ENCODE assay signal across 2 cellular contexts in the genomic region with DNA sequence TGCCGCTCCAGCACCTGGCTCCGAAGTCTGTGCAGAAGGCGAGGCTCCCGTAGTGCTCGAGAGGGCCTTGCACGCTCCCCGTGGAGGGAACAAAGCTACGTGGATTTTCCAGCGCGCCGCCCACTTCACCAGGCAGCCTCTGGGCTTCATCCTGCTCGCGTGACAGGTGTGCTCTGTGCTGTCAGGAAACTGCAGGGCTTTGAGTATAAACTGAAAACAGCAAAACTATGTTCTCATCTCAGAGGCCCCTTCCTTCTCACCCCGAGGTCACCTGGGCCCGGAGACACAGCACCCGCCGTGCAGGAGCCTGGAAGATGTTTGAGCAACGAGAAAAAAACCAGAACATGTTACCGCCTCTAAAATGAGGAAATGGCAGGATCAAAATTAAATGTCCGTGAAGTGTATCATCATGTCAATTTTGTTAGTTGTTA.
TF ChIP-seq lines count a peak whose summit lies in the region.

No MANE protein-coding gene starts in this region.

TF ChIP-seq in A549, 52 proteins besides CTCF, POLR2A, EP300 and RAD21 (continued from another document):
- TF ChIP-seq RNF2 (IDR thresholded peaks at IDR 0.05; ENCODE audit: borderline replicate concordance, low read depth) = no peak
- TF ChIP-seq, protein P1, sequence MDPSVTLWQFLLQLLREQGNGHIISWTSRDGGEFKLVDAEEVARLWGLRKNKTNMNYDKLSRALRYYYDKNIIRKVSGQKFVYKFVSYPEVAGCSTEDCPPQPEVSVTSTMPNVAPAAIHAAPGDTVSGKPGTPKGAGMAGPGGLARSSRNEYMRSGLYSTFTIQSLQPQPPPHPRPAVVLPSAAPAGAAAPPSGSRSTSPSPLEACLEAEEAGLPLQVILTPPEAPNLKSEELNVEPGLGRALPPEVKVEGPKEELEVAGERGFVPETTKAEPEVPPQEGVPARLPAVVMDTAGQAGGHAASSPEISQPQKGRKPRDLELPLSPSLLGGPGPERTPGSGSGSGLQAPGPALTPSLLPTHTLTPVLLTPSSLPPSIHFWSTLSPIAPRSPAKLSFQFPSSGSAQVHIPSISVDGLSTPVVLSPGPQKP (IDR thresholded peaks at IDR 0.05; ENCODE audit: low read depth, low read length) = no peak
- TF ChIP-seq, protein P2, sequence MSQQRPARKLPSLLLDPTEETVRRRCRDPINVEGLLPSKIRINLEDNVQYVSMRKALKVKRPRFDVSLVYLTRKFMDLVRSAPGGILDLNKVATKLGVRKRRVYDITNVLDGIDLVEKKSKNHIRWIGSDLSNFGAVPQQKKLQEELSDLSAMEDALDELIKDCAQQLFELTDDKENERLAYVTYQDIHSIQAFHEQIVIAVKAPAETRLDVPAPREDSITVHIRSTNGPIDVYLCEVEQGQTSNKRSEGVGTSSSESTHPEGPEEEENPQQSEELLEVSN (IDR thresholded peaks at IDR 0.05; ENCODE audit: borderline replicate concordance, low read depth) = no peak
- no peak for TF ChIP-seq JUN (IDR thresholded peaks at IDR 0.05)
- no peak for TF ChIP-seq RCOR1 (IDR thresholded peaks at IDR 0.05; ENCODE audit: low read depth, low read length)
- TF ChIP-seq TP53 (CRISPR knock-in tag; IDR thresholded peaks at IDR 0.05) = no peak
- no peak for TF ChIP-seq KDM1A (IDR thresholded peaks at IDR 0.05; ENCODE audit: low read depth)
- no peak for TF ChIP-seq FOXS1 (CRISPR knock-in tag; IDR thresholded peaks at IDR 0.05)
- no peak for TF ChIP-seq FOSL2 (IDR thresholded peaks at IDR 0.05)
- TF ChIP-seq FOSL2 (CRISPR knock-in tag; IDR thresholded peaks at IDR 0.05) = no peak
- TF ChIP-seq, protein P3, sequence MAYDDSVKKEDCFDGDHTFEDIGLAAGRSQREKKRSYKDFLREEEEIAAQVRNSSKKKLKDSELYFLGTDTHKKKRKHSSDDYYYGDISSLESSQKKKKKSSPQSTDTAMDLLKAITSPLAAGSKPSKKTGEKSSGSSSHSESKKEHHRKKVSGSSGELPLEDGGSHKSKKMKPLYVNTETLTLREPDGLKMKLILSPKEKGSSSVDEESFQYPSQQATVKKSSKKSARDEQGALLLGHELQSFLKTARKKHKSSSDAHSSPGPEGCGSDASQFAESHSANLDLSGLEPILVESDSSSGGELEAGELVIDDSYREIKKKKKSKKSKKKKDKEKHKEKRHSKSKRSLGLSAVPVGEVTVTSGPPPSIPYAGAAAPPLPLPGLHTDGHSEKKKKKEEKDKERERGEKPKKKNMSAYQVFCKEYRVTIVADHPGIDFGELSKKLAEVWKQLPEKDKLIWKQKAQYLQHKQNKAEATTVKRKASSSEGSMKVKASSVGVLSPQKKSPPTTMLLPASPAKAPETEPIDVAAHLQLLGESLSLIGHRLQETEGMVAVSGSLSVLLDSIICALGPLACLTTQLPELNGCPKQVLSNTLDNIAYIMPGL (CRISPR knock-in tag; IDR thresholded peaks at IDR 0.05; ENCODE audit: borderline replicate concordance) = no peak
- no peak for TF ChIP-seq PHF8 (IDR thresholded peaks at IDR 0.05; ENCODE audit: borderline replicate concordance, low read depth)
- TF ChIP-seq HDAC2 (IDR thresholded peaks at IDR 0.05) = no peak
- no peak for TF ChIP-seq EHMT2 (IDR thresholded peaks at IDR 0.05; ENCODE audit: low read depth)
- no peak for TF ChIP-seq MAZ (IDR thresholded peaks at IDR 0.05; ENCODE audit: borderline replicate concordance, low read depth, low read length)
- no peak for TF ChIP-seq RARB (CRISPR knock-in tag; IDR thresholded peaks at IDR 0.05)
- no peak for TF ChIP-seq MYC (IDR thresholded peaks at IDR 0.05; ENCODE audit: borderline replicate concordance, low read length)

TF ChIP-seq in WTC11, 78 proteins besides CTCF, POLR2A, EP300 and RAD21:
- TF ChIP-seq, protein P4, sequence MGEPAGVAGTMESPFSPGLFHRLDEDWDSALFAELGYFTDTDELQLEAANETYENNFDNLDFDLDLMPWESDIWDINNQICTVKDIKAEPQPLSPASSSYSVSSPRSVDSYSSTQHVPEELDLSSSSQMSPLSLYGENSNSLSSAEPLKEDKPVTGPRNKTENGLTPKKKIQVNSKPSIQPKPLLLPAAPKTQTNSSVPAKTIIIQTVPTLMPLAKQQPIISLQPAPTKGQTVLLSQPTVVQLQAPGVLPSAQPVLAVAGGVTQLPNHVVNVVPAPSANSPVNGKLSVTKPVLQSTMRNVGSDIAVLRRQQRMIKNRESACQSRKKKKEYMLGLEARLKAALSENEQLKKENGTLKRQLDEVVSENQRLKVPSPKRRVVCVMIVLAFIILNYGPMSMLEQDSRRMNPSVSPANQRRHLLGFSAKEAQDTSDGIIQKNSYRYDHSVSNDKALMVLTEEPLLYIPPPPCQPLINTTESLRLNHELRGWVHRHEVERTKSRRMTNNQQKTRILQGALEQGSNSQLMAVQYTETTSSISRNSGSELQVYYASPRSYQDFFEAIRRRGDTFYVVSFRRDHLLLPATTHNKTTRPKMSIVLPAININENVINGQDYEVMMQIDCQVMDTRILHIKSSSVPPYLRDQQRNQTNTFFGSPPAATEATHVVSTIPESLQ (CRISPR knock-in tag; IDR thresholded peaks at IDR 0.05) = no peak
- TF ChIP-seq NFE2L1 (CRISPR knock-in tag; IDR thresholded peaks at IDR 0.05) = no peak
- TF ChIP-seq MXD4 (CRISPR knock-in tag; IDR thresholded peaks at IDR 0.05; ENCODE audit: borderline replicate concordance) = no peak
- TF ChIP-seq ZNF232 (CRISPR knock-in tag; IDR thresholded peaks at IDR 0.05) = no peak
- TF ChIP-seq, protein P5, sequence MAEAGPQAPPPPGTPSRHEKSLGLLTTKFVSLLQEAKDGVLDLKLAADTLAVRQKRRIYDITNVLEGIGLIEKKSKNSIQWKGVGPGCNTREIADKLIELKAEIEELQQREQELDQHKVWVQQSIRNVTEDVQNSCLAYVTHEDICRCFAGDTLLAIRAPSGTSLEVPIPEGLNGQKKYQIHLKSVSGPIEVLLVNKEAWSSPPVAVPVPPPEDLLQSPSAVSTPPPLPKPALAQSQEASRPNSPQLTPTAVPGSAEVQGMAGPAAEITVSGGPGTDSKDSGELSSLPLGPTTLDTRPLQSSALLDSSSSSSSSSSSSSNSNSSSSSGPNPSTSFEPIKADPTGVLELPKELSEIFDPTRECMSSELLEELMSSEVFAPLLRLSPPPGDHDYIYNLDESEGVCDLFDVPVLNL (CRISPR knock-in tag; IDR thresholded peaks at IDR 0.05; ENCODE audit: borderline replicate concordance, low read depth) = no peak
- no peak for TF ChIP-seq CBFB (CRISPR knock-in tag; IDR thresholded peaks at IDR 0.05; ENCODE audit: low read depth)
- TF ChIP-seq CREM (CRISPR knock-in tag; IDR thresholded peaks at IDR 0.05) = no peak
- TF ChIP-seq, protein P6, sequence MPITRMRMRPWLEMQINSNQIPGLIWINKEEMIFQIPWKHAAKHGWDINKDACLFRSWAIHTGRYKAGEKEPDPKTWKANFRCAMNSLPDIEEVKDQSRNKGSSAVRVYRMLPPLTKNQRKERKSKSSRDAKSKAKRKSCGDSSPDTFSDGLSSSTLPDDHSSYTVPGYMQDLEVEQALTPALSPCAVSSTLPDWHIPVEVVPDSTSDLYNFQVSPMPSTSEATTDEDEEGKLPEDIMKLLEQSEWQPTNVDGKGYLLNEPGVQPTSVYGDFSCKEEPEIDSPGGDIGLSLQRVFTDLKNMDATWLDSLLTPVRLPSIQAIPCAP (CRISPR knock-in tag; IDR thresholded peaks at IDR 0.05) = no peak
- no peak for TF ChIP-seq RELA (CRISPR knock-in tag; IDR thresholded peaks at IDR 0.05; ENCODE audit: borderline replicate concordance)
